18 cellular contexts compared by ENCODE assay signal in the genomic region with DNA sequence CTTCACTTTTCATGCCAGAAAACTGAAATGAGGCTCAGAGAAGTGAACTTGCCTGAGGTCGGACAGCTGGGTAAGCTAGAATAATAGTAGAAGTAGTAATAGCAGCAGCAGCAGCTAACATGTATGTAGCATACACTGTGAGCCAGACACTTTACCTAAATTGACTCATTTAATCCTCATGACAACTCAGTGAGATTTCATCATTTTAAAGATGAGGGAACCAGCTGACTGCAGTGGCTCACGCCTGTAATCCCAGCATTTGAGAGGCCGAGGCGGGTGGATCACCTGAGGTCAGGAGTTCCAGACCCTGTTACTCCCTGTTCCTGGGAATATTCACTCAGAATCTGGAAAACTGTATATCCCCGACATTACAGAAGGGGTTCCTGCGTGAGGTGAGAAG.
DNase-seq lines count a peak whose midpoint lies in the region; ATAC-seq and TF ChIP-seq lines count a peak whose summit lies in the region.
"Had no signal": no experiment of that assay in that cellular context is flagged by ENCODE, and none has a peak within 500 bp of the region (broad histone marks: within the 10 kb centered on the region; RNA-seq: fewer than 3 reads in every experiment).

No MANE protein-coding gene starts in this region.

- peaks cover 18% of the 10 kb centered on the region for H3K27me3 Mint-ChIP-seq in activated T-cell treated with anti-CD3 and anti-CD28 coated beads, Interleukin-2, amount 50 U/mL, for 72 hours (ENCODE audit: low read depth)
- no peaks in the 10 kb centered on the region for H3K27me3 Mint-ChIP-seq in activated T-cell treated with anti-CD3 and anti-CD28 coated beads, Interleukin-2, amount 50 U/mL, for 4 hours (ENCODE audit: low read depth)
- H3K27me3 Mint-ChIP-seq in brain, result peaks cover 21% of the 10 kb centered on the region

- no peaks in the 10 kb centered on the region for H3K79me2 ChIP-seq in PC-3 (ENCODE audit: low read length)

- no peaks in the 10 kb centered on the region for H3K9me2 ChIP-seq in PC-3 (replicated peaks; ENCODE audit: low read length)

- H3K27me3 ChIP-seq in RWPE2 (ENCODE audit: insufficient read depth, poor library complexity, severe bottlenecking) (no peaks in the 10 kb centered on the region), PC-3 (ENCODE audit: low read length) (no peaks in the 10 kb centered on the region)
- H3K27me3 ChIP-seq: BLaER1 had no signal

- no peak overlapping the region for H3K4me3 Mint-ChIP-seq in activated T-cell treated with anti-CD3 and anti-CD28 coated beads, Interleukin-2, amount 50 U/mL, for 72 hours
- no peak overlapping the region for H3K4me3 Mint-ChIP-seq in activated T-cell treated with anti-CD3 and anti-CD28 coated beads, Interleukin-2, amount 50 U/mL, for 4 hours
- H3K4me3 Mint-ChIP-seq in brain, result no peak overlapping the region
- H3K4me3 Mint-ChIP-seq: CD4-positive, alpha-beta memory T cell had no signal

- H3K9me3 ChIP-seq in RWPE2 (ENCODE audit: severe bottlenecking) (no peaks in the 10 kb centered on the region), PC-3 (ENCODE audit: low read length) (no peaks in the 10 kb centered on the region)
- H3K9me3 ChIP-seq: BLaER1 had no signal

- ATAC-seq in activated T-cell treated with anti-CD3 and anti-CD28 coated beads, Interleukin-2, amount 50 U/mL, for 72 hours (replicated peaks in 1 of 2), result peak; percentile 57 to 63
- no peak for ATAC-seq in activated T-cell treated with anti-CD3 and anti-CD28 coated beads, Interleukin-2, amount 50 U/mL, for 4 hours
- peak; percentile 83 for ATAC-seq in RWPE2 (ENCODE audit: low read depth)
- no peak for ATAC-seq in PC-3
- ATAC-seq in GM18907 (IDR thresholded peaks at IDR 0.05; ENCODE audit: unreplicated experiment), result no peak
- ATAC-seq in GM19395 (IDR thresholded peaks at IDR 0.05; ENCODE audit: unreplicated experiment), result no peak
- ATAC-seq: HepG2 had no signal

- BruUV-seq in PC-3 (replicated peaks; lab: Mats Ljungman, UMichigan), result no TSS peak

- no peaks in the 10 kb centered on the region for H3K36me3 Mint-ChIP-seq in activated T-cell treated with anti-CD3 and anti-CD28 coated beads, Interleukin-2, amount 50 U/mL, for 72 hours (ENCODE audit: insufficient read depth in 2 of 2)
- H3K36me3 Mint-ChIP-seq in activated T-cell treated with anti-CD3 and anti-CD28 coated beads, Interleukin-2, amount 50 U/mL, for 4 hours (ENCODE audit: insufficient read depth), result no peaks in the 10 kb centered on the region
- peaks cover 6% of the 10 kb centered on the region for H3K36me3 Mint-ChIP-seq in brain
- H3K36me3 Mint-ChIP-seq: CD4-positive, alpha-beta memory T cell had no signal

- no peaks in the 10 kb centered on the region for H4K20me1 ChIP-seq in PC-3 (ENCODE audit: low read length)
- H4K20me1 ChIP-seq: BLaER1 had no signal

- intact Hi-C loops in PC-3 (cut with micrococcal nuclease), result no loop called here

- no peaks in the 10 kb centered on the region for H3K36me3 ChIP-seq in RWPE2 (ENCODE audit: low read depth)
- no peaks in the 10 kb centered on the region for H3K36me3 ChIP-seq in PC-3 (ENCODE audit: low read depth, low read length)
- H3K36me3 ChIP-seq: BLaER1 had no signal

- no peak overlapping the region for H2AFZ ChIP-seq in PC-3 (ENCODE audit: low read length)

- no peak overlapping the region for H3K4me3 ChIP-seq in RWPE2 (ENCODE audit: severe bottlenecking)
- no peak overlapping the region for H3K4me3 ChIP-seq in PC-3 (ENCODE audit: low read length)
- H3K4me3 ChIP-seq: BLaER1, SK-N-MC had no signal

- H3K4me2 ChIP-seq in PC-3 (ENCODE audit: low read length), result no peak overlapping the region
- H3K4me2 ChIP-seq: BLaER1 had no signal

- no peak overlapping the region for H3K9ac ChIP-seq in PC-3 (ENCODE audit: low read length)
- H3K9ac ChIP-seq: BLaER1 had no signal

- no peaks in the 10 kb centered on the region for H3K9me3 Mint-ChIP-seq in activated T-cell treated with anti-CD3 and anti-CD28 coated beads, Interleukin-2, amount 50 U/mL, for 72 hours
- no peaks in the 10 kb centered on the region for H3K9me3 Mint-ChIP-seq in activated T-cell treated with anti-CD3 and anti-CD28 coated beads, Interleukin-2, amount 50 U/mL, for 4 hours
- no peaks in the 10 kb centered on the region for H3K9me3 Mint-ChIP-seq in brain

- POLR2A ChIA-PET in PC-3 (lab: Charles Lee; ENCODE audit: unreplicated experiment), result no interaction called here

- H3K27ac ChIP-seq in RWPE2 (ENCODE audit: poor library complexity, severe bottlenecking), result no peak overlapping the region
- H3K27ac ChIP-seq in PC-3 (ENCODE audit: low read length), result no peak overlapping the region
- H3K27ac ChIP-seq: BLaER1, SK-N-MC had no signal

- H3K27ac Mint-ChIP-seq in activated T-cell treated with anti-CD3 and anti-CD28 coated beads, Interleukin-2, amount 50 U/mL, for 72 hours, result no peak overlapping the region
- H3K27ac Mint-ChIP-seq in brain, result peak overlapping the region in 3 of 5 experiments; percentile 53 to 80 (median 73)
- H3K27ac Mint-ChIP-seq: CD4-positive, alpha-beta memory T cell had no signal

- H3K4me1 Mint-ChIP-seq in activated T-cell treated with anti-CD3 and anti-CD28 coated beads, Interleukin-2, amount 50 U/mL, for 72 hours (ENCODE audit: low read depth), result peaks cover 5% of the 10 kb centered on the region
- no peaks in the 10 kb centered on the region for H3K4me1 Mint-ChIP-seq in activated T-cell treated with anti-CD3 and anti-CD28 coated beads, Interleukin-2, amount 50 U/mL, for 4 hours (ENCODE audit: low read depth)
- H3K4me1 Mint-ChIP-seq in brain, result peaks cover 27% of the 10 kb centered on the region
- H3K4me1 Mint-ChIP-seq: CD4-positive, alpha-beta memory T cell had no signal

- TF ChIP-seq CTCF in RWPE2 (IDR thresholded peaks at IDR 0.05; ENCODE audit: poor library complexity, severe bottlenecking) (no peak), brain (conservative IDR thresholded peaks at IDR 0.05) (no peak), PC-3 (conservative IDR thresholded peaks at IDR 0.05; ENCODE audit: low read depth, low read length) (no peak)

- H3K4me1 ChIP-seq in RWPE2 (ENCODE audit: insufficient read depth, poor library complexity, severe bottlenecking) (peaks cover 26% of the 10 kb centered on the region), PC-3 (ENCODE audit: insufficient read depth, low read length) (peaks cover 16% of the 10 kb centered on the region)

- H3F3A ChIP-seq in PC-3 (ENCODE audit: low read length, unreplicated experiment), result no peaks in the 10 kb centered on the region

- no peak for DNase-seq in activated T-cell treated with anti-CD3 and anti-CD28 coated beads, Interleukin-2, amount 50 U/mL, for 72 hours
- DNase-seq in activated T-cell treated with anti-CD3 and anti-CD28 coated beads, Interleukin-2, amount 50 U/mL, for 4 hours, result no peak
- DNase-seq in RWPE2 (ENCODE audit: low spot score) (no peak), iris pigment epithelial cell (ENCODE audit: low read depth) (peak; percentile 51), PC-3 (no peak)
- DNase-seq: CD4-positive, alpha-beta memory T cell; DMS79 treated with DMSO at 0.1 percent for 48 hours; KG1; NCI-H1417; NCI-H1930; NCI-H226; SHP77 had no signal

- CTCF ChIA-PET in PC-3 (lab: Charles Lee), result interaction anchor here (0.7 kb wide), 1 partner anchor 59 kb away, joined by 3 read pairs; no protein-coding TSS in a partner anchor

Comparison
In these comparisons a context has a peak if more than half of its experiments do, and no peak if none do; other contexts are left out.
1. ATAC-seq: peak in activated T-cell treated with anti-CD3 and anti-CD28 coated beads, Interleukin-2, amount 50 U/mL, for 72 hours (2 of 2) and RWPE2 (single experiment); none in activated T-cell treated with anti-CD3 and anti-CD28 coated beads, Interleukin-2, amount 50 U/mL, for 4 hours (0 of 2), PC-3 (single experiment), GM18907 (single experiment) and GM19395 (single experiment).